16 cellular contexts compared by ENCODE assay signal in the genomic region with DNA sequence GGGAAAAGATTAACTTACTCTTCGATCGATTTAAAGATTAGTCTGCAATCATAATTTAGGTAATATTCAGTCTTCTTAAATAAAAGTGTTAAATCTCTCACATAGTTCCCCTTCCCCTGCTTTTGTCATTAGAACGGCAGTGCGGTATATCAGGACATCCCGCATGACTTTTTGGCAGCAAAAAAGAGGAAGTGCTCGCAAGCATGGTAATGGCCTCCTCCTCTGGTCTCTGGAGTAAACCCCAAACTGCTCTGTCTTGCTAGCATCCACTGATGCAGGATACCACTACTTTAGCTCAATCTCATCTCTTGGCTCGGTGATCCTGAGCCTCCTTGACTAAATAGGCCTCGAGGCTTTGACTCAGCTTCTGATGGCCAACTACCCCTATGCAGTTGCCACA.
DNase-seq lines count a peak whose midpoint lies in the region; ATAC-seq and TF ChIP-seq lines count a peak whose summit lies in the region.
"Had no signal": no experiment of that assay in that cellular context is flagged by ENCODE, and none has a peak within 500 bp of the region (broad histone marks: within the 10 kb centered on the region; RNA-seq: fewer than 3 reads in every experiment).

No MANE protein-coding gene starts in this region.

- H3K4me2 ChIP-seq in SU-DHL-6 (ENCODE audit: low read depth, low read length, poor library complexity, severe bottlenecking), result no peak overlapping the region
- H3K4me2 ChIP-seq: smooth muscle cell had no signal

- no peak overlapping the region for H3K4me3 ChIP-seq in HL-60 (replicated peaks; ENCODE audit: insufficient read depth, low read length)
- H3K4me3 ChIP-seq in SU-DHL-6 (ENCODE audit: insufficient read depth, low read length, poor library complexity, severe bottlenecking), result no peak overlapping the region
- H3K4me3 ChIP-seq: dorsolateral prefrontal cortex, pancreas, smooth muscle cell had no signal

- H3K9me3 ChIP-seq in SU-DHL-6 (ENCODE audit: insufficient read depth, low read length), result no peaks in the 10 kb centered on the region
- H3K9me3 ChIP-seq: pancreas had no signal

- H3K27me3 ChIP-seq in HL-60 (ENCODE audit: insufficient read depth, poor library complexity, severe bottlenecking) (no peaks in the 10 kb centered on the region), SU-DHL-6 (ENCODE audit: low read length) (no peaks in the 10 kb centered on the region)
- H3K27me3 ChIP-seq: pancreas had no signal

- TF ChIP-seq CTCF in HL-60 (IDR thresholded peaks at IDR 0.05; ENCODE audit: insufficient read depth, low read length) (no peak), SU-DHL-6 (IDR thresholded peaks at IDR 0.05; ENCODE audit: insufficient read depth, low read length, poor library complexity, severe bottlenecking) (no peak)

- H3K36me3 Mint-ChIP-seq in natural killer cell treated with Interleukin-12 subunit alpha and Interleukin-12 subunit beta and Interleukin-15 and Interleukin-18, amount 100 ng/mL, for 72 hours, result peaks cover 6% of the 10 kb centered on the region
- H3K36me3 Mint-ChIP-seq: CD8-positive, alpha-beta T cell had no signal

- no peaks in the 10 kb centered on the region for H4K20me1 ChIP-seq in SU-DHL-6 (ENCODE audit: low read depth, low read length)

- H3K4me3 Mint-ChIP-seq in natural killer cell treated with Interleukin-12 subunit alpha and Interleukin-12 subunit beta and Interleukin-15 and Interleukin-18, amount 100 ng/mL, for 72 hours, result no peak overlapping the region
- H3K4me3 Mint-ChIP-seq: CD8-positive, alpha-beta T cell had no signal

- H3F3A ChIP-seq in SU-DHL-6 (ENCODE audit: insufficient read depth), result no peaks in the 10 kb centered on the region

- no peak overlapping the region for H3K9ac ChIP-seq in SU-DHL-6 (ENCODE audit: low read length)

- H3K27ac Mint-ChIP-seq in natural killer cell treated with Interleukin-12 subunit alpha and Interleukin-12 subunit beta and Interleukin-15 and Interleukin-18, amount 100 ng/mL, for 72 hours, result peak overlapping the region; percentile 83 to 88
- H3K27ac Mint-ChIP-seq: CD8-positive, alpha-beta T cell had no signal

- no peaks in the 10 kb centered on the region for H3K27me3 Mint-ChIP-seq in natural killer cell treated with Interleukin-12 subunit alpha and Interleukin-12 subunit beta and Interleukin-15 and Interleukin-18, amount 100 ng/mL, for 72 hours

- H3K27ac ChIP-seq in HL-60 (replicated peaks) (peak overlapping the region; percentile 45), SU-DHL-6 (ENCODE audit: low read depth, low read length) (no peak overlapping the region)
- H3K27ac ChIP-seq: dorsolateral prefrontal cortex, pancreas had no signal

- no peaks in the 10 kb centered on the region for H3K36me3 ChIP-seq in SU-DHL-6 (ENCODE audit: low read length)
- H3K36me3 ChIP-seq: pancreas had no signal

- ATAC-seq in GM18502 (IDR thresholded peaks at IDR 0.05; ENCODE audit: poor library complexity, unreplicated experiment) (peak; percentile 51), GM18873 (IDR thresholded peaks at IDR 0.05; ENCODE audit: low FRiP score, unreplicated experiment) (no peak)
- ATAC-seq in natural killer cell treated with Interleukin-12 subunit alpha and Interleukin-12 subunit beta and Interleukin-15 and Interleukin-18, amount 100 ng/mL, for 72 hours, result no peak
- ATAC-seq: CD8-positive, alpha-beta T cell had no signal

- H2AFZ ChIP-seq in SU-DHL-6 (ENCODE audit: low read depth, low read length, severe bottlenecking), result peak overlapping the region; percentile 21

- H3K79me2 ChIP-seq in SU-DHL-6 (ENCODE audit: insufficient read depth, low read length), result no peaks in the 10 kb centered on the region

- H3K9me2 ChIP-seq in SU-DHL-6 (replicated peaks; ENCODE audit: insufficient read depth, low read length), result no peaks in the 10 kb centered on the region

- DNase-seq in HL-60 (ENCODE audit: low read depth in 1 of 2, low spot score in 1 of 2), result peak; percentile 17 to 83
- DNase-seq in natural killer cell treated with Interleukin-12 subunit alpha and Interleukin-12 subunit beta and Interleukin-15 and Interleukin-18, amount 100 ng/mL, for 72 hours (ENCODE audit: low spot score), result no peak
- DNase-seq in NCI-H1417 treated with DMSO at 0.1 percent for 48 hours (lab: John Stamatoyannopoulos, UW), result no peak
- DNase-seq in NCI-H1048 (lab: John Stamatoyannopoulos, UW), result no peak
- no peak for DNase-seq in nucleus accumbens (lab: John Stamatoyannopoulos, UW)
- DNase-seq: activated CD4-positive, alpha-beta T cell treated with anti-CD3 and anti-CD28 coated beads, Interleukin-2, amount 50 U/mL, for 48 hours; CD8-positive, alpha-beta T cell; dorsolateral prefrontal cortex; NCI-H226; pancreas; substantia nigra; T-helper 2 cell had no signal

- peaks cover 7% of the 10 kb centered on the region for H3K9me3 Mint-ChIP-seq in natural killer cell treated with Interleukin-12 subunit alpha and Interleukin-12 subunit beta and Interleukin-15 and Interleukin-18, amount 100 ng/mL, for 72 hours
- H3K9me3 Mint-ChIP-seq: CD8-positive, alpha-beta T cell had no signal

- H3K4me1 Mint-ChIP-seq in natural killer cell treated with Interleukin-12 subunit alpha and Interleukin-12 subunit beta and Interleukin-15 and Interleukin-18, amount 100 ng/mL, for 72 hours (ENCODE audit: low read depth in 2 of 2), result peaks cover 39 to 47% of the 10 kb centered on the region in 2 donors

Comparison
In these comparisons a context has a peak if more than half of its experiments do, and no peak if none do; other contexts are left out.
1. DNase-seq: peak in HL-60 (2 of 2); none in natural killer cell treated with Interleukin-12 subunit alpha and Interleukin-12 subunit beta and Interleukin-15 and Interleukin-18, amount 100 ng/mL, for 72 hours (single experiment), NCI-H1417 treated with DMSO at 0.1 percent for 48 hours (single experiment), NCI-H1048 (single experiment) and nucleus accumbens (0 of 56).